16 cellular contexts compared by ENCODE assay signal in the genomic region with DNA sequence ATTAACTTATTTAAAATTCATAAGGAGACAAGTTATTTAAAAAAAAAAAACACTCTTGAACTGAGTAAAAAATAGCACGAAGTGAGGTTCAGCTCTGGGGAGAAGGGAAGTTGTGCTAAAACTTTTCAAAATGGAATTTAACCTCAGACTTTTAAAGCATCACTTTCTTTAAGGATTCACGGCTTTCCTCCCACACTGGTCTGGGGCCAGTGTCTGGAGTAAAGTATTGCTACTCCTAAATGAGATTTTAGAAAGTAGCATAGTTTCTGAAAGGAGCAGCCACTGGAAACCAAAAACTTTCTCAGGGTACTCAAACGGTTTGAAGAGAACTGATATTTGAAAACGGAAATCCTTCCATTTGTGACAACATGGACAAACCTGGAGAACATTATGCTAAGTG.
A peak's percentile ranks its signal among the peaks of the same experiment; 100 is the strongest.
DNase-seq lines count a peak whose midpoint lies in the region; ATAC-seq and TF ChIP-seq lines count a peak whose summit lies in the region.
"Had no signal": no experiment of that assay in that cellular context is flagged by ENCODE, and none has a peak within 500 bp of the region (broad histone marks: within the 10 kb centered on the region; RNA-seq: fewer than 3 reads in every experiment).

No MANE protein-coding gene starts in this region.

- POLR2A ChIA-PET in MCF 10A (lab: Yijun Ruan, JAX) = interaction anchor here (0.7 to 12.7 kb wide), 11 partner anchors 12 to 248 kb away, joined by 3 to 168 read pairs (median 4); partner anchors contain the start of genes CYP1B1 and RMDN2

- no peak overlapping the region for H3K4ac ChIP-seq in neuronal stem cell (ENCODE audit: low read length)

- H3K9ac ChIP-seq in neuronal stem cell (ENCODE audit: low read depth, low read length, poor library complexity) = no peak overlapping the region

- H2AK5ac ChIP-seq in neuronal stem cell (ENCODE audit: low read depth, low read length) = no peak overlapping the region

- DNase-seq in breast epithelium (ENCODE audit: low spot score in 2 of 2) (no peak), MCF 10A (ENCODE audit: unreplicated experiment) (no peak), fibroblast of peridontal ligament (ENCODE audit: extremely low read depth) (peak; percentile 41), neuronal stem cell (ENCODE audit: low spot score) (no peak), upper lobe of right lung (no peak), nephron progenitor cell (no peak), D341Med (ENCODE audit: low spot score) (no peak)
- DNase-seq: Caco-2, DMS53, NCI-H1048, NCI-H748 treated with DMSO at 0.1 percent for 48 hours, Right ventricle myocardium superior had no signal

- no peak overlapping the region for H4K8ac ChIP-seq in neuronal stem cell (ENCODE audit: low read depth, low read length)

- CTCF ChIA-PET in MCF 10A (lab: Yijun Ruan, JAX) = interaction anchor here (0.7 kb wide), 1 partner anchor 63 kb away, joined by 3 read pairs; no protein-coding TSS in a partner anchor

- no peak overlapping the region for H3K23ac ChIP-seq in neuronal stem cell (ENCODE audit: low read depth, low read length, poor library complexity)

- intact Hi-C loops in breast epithelium (cut with DNase I; ENCODE audit: low total_unique reads) = loop anchor here (2.0 kb wide), 1 partner anchor 53 kb away; no protein-coding TSS in a partner anchor
- intact Hi-C loops in MCF 10A (cut with micrococcal nuclease) = loop anchor here (1.0 to 5.0 kb wide), 5 partner anchors 25 to 96 kb away; partner anchors contain the start of gene CYP1B1
- intact Hi-C loops in upper lobe of right lung (cut with DNase I) = no loop called here

- no peak overlapping the region for H3K18ac ChIP-seq in neuronal stem cell (ENCODE audit: low read length)

- no peak overlapping the region for H2BK12ac ChIP-seq in neuronal stem cell (ENCODE audit: low read length)

- H3K27ac ChIP-seq in breast epithelium = peak overlapping the region; percentile 50 to 80
- no peak overlapping the region for H3K27ac ChIP-seq in neuronal stem cell (replicated peaks; ENCODE audit: low read length)
- peak overlapping the region; percentile 32 for H3K27ac ChIP-seq in upper lobe of right lung
- H3K27ac ChIP-seq: 22Rv1, C4-2B had no signal

- no peak for ATAC-seq in upper lobe of right lung
- no peak for ATAC-seq in HG02763 (IDR thresholded peaks at IDR 0.05; ENCODE audit: unreplicated experiment)
- ATAC-seq: Panc1 had no signal

- WGBS in neuronal stem cell (ENCODE audit: extremely low coverage in 2 of 2, insufficient read length in 2 of 2, insufficient replicate concordance in 1 of 2), 2 donors = no CpG with 5 or more reads among the region's 4 CpGs

- H3K36me3 ChIP-seq in breast epithelium (no peaks in the 10 kb centered on the region), neuronal stem cell (replicated peaks in 1 of 2; ENCODE audit: control insufficient read depth in 2 of 2, insufficient read depth in 2 of 2, low read length in 2 of 2) (no peaks in the 10 kb centered on the region), upper lobe of right lung (no peaks in the 10 kb centered on the region)

- H3K36me3 Mint-ChIP-seq in MCF 10A (ENCODE audit: insufficient read depth, unreplicated experiment) (peaks cover 22% of the 10 kb centered on the region), nephron progenitor cell (ENCODE audit: low read depth) (no peaks in the 10 kb centered on the region)

- H3K79me1 ChIP-seq in neuronal stem cell (ENCODE audit: low read depth, low read length) = no peaks in the 10 kb centered on the region

- no peak for TF ChIP-seq POLR2A in breast epithelium (IDR thresholded peaks at IDR 0.05)

- H3K9me3 Mint-ChIP-seq in MCF 10A (ENCODE audit: unreplicated experiment) (no peaks in the 10 kb centered on the region), nephron progenitor cell (peaks cover 12% of the 10 kb centered on the region)

- TF ChIP-seq CTCF in breast epithelium (IDR thresholded peaks at IDR 0.05) (no peak), MCF 10A (IDR thresholded peaks at IDR 0.05; ENCODE audit: unreplicated experiment) (no peak), upper lobe of right lung (IDR thresholded peaks at IDR 0.05) (no peak), nephron progenitor cell (IDR thresholded peaks at IDR 0.05) (no peak)

- H3K4me2 ChIP-seq in neuronal stem cell (ENCODE audit: insufficient read depth, low read length, poor library complexity, severe bottlenecking) = no peak overlapping the region

- no peak overlapping the region for H2BK15ac ChIP-seq in neuronal stem cell (ENCODE audit: low read length)

- H3K27me3 ChIP-seq in breast epithelium (no peaks in the 10 kb centered on the region), neuronal stem cell (ENCODE audit: control insufficient read depth in 3 of 3, insufficient read depth in 3 of 3, low read depth in 1 of 3, low read length in 3 of 3) (no peaks in the 10 kb centered on the region), upper lobe of right lung (no peaks in the 10 kb centered on the region)

- H3K4me1 Mint-ChIP-seq in MCF 10A (ENCODE audit: insufficient read depth, unreplicated experiment) = peaks cover 72% of the 10 kb centered on the region
- H3K4me1 Mint-ChIP-seq in nephron progenitor cell = peaks cover 24% of the 10 kb centered on the region

- peak overlapping the region; percentile 42 for H2AFZ ChIP-seq in neuronal stem cell (ENCODE audit: low read length)

- H3K9me3 ChIP-seq in breast epithelium (no peaks in the 10 kb centered on the region), neuronal stem cell (replicated peaks in 1 of 2; ENCODE audit: control insufficient read depth in 2 of 2, insufficient read depth in 1 of 2, low read depth in 1 of 2, low read length in 2 of 2) (no peaks in the 10 kb centered on the region), upper lobe of right lung (no peaks in the 10 kb centered on the region)

- no peak overlapping the region for H3K27ac Mint-ChIP-seq in MCF 10A (ENCODE audit: low read depth, unreplicated experiment)
- H3K27ac Mint-ChIP-seq in nephron progenitor cell = no peak overlapping the region

- BruUV-seq in MCF 10A (replicated peaks; lab: Mats Ljungman, UMichigan) = no TSS peak

- H2BK5ac ChIP-seq in neuronal stem cell (ENCODE audit: low read length) = no peak overlapping the region

- no peak overlapping the region for H3K14ac ChIP-seq in neuronal stem cell (ENCODE audit: low read length)

- H3K4me3 ChIP-seq in breast epithelium = no peak overlapping the region
- H3K4me3 ChIP-seq in neuronal stem cell (ENCODE audit: low read length in 2 of 2) = no peak overlapping the region
- H3K4me3 ChIP-seq in upper lobe of right lung = no peak overlapping the region

- no peak overlapping the region for H4K91ac ChIP-seq in neuronal stem cell (ENCODE audit: low read depth, low read length, poor library complexity)

- no peaks in the 10 kb centered on the region for H3K27me3 Mint-ChIP-seq in MCF 10A (ENCODE audit: insufficient read depth, unreplicated experiment)
- peaks cover 4% of the 10 kb centered on the region for H3K27me3 Mint-ChIP-seq in nephron progenitor cell (ENCODE audit: low read depth, poor library complexity)

- H3K4me3 Mint-ChIP-seq in MCF 10A (ENCODE audit: unreplicated experiment) (no peak overlapping the region), nephron progenitor cell (no peak overlapping the region)

- H3K4me1 ChIP-seq in breast epithelium = peaks cover 15% of the 10 kb centered on the region in 2 donors
- peaks cover 1 to 15% of the 10 kb centered on the region in 2 donors for H3K4me1 ChIP-seq in neuronal stem cell (ENCODE audit: control insufficient read depth in 2 of 2, insufficient read depth in 1 of 2, low read depth in 1 of 2, low read length in 2 of 2)
- peaks cover 32% of the 10 kb centered on the region for H3K4me1 ChIP-seq in upper lobe of right lung
- H3K4me1 ChIP-seq: Caco-2 had no signal

- H2BK120ac ChIP-seq in neuronal stem cell (ENCODE audit: low read depth, low read length) = no peak overlapping the region
